Comparison of ENCODE assay signal across 11 cellular contexts in the genomic region with DNA sequence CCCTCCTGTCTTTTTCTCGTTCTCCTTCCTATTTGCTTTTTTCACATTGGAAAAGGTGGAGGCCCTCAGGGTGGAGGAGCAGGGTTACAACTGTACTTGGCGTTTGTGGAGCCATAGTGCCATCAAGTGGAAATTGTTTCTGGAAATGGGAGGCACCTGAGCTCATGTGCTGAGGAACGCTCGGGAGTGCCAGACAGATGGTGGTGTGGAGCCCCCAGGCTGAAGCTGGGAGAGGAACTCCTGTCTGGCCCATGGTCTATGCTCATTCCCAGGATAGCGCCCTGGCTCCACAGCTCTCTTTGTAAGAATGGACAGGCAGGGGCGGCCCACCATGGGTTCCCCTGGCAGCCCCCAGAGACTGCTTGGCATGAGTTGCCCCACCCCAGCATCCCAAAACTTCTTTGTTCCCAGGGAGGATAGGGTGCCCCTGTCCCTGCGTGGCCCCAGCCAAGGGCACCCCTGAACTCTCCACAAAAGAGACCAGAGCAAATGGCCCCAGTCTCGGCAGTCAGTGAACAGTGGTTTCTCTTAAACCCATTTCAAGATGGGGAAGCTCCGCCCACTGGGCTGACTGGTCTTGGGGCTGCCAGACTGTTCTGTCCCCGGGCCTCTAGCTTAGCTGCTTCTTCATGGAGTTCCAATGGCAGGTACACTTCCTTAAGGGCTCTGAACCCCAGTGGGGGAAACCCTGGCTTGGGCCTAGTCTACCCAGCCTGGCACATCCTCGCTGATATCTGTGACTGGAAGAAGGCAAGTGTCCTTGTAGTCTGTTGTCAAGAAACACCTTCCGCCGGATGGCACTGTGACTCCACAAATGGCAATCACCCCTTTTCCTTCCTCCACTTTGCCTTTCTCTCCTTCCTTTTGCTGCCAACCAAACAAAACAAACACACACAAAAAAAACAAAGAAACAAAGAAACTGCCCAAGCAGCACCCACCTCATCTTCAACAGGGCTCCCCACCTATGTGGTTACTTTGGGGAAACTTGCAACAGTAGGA.
DNase-seq lines count a peak whose midpoint lies in the region; ATAC-seq and TF ChIP-seq lines count a peak whose summit lies in the region.
"Had no signal": no experiment of that assay in that cellular context is flagged by ENCODE, and none has a peak within 500 bp of the region (broad histone marks: within the 10 kb centered on the region; RNA-seq: fewer than 3 reads in every experiment).

No MANE protein-coding gene starts in this region.

- no peaks in the 10 kb centered on the region for H3K79me1 ChIP-seq in H9 (ENCODE audit: insufficient read depth, low read depth, low read length, poor library complexity, severe bottlenecking)

- no peak overlapping the region for H3K9ac ChIP-seq in H9 (ENCODE audit: extremely low read depth, insufficient read length, low read length)
- H3K9ac ChIP-seq: KMS-11 had no signal

- H2AK5ac ChIP-seq in H9 (ENCODE audit: insufficient read length, low read length): no peak overlapping the region

- TF ChIP-seq POLR2A in adrenal gland (IDR thresholded peaks at IDR 0.05): no peak

- WGBS in H9 (ENCODE audit: extremely low coverage, insufficient read length, low lambda C conversion rate): no CpG with 5 or more reads among the region's 13 CpGs
- 65 to 84% (median 73%) methylated on average over 8 to 13 of the region's 13 CpGs for WGBS in adrenal gland, 4 donors

- no peaks in the 10 kb centered on the region for H3K36me3 Mint-ChIP-seq in CD4-positive, CD25-positive, alpha-beta regulatory T cell
- peaks cover 10 to 34% (median 29%) of the 10 kb centered on the region in 3 experiments; a peak in 6 of 7 replicates for H3K36me3 Mint-ChIP-seq in H9 (ENCODE audit: insufficient read depth in 1 of 3, low read depth in 3 of 3)

- H3K27me3 Mint-ChIP-seq in CD4-positive, CD25-positive, alpha-beta regulatory T cell: no peaks in the 10 kb centered on the region
- no peaks in the 10 kb centered on the region; the same call in 1 of the 2 replicates for H3K27me3 Mint-ChIP-seq in H9 (ENCODE audit: low read depth)

- H2BK12ac ChIP-seq in H9 (ENCODE audit: insufficient read length, low read depth, low read length): no peak overlapping the region

- DNase-seq in CD4-positive, CD25-positive, alpha-beta regulatory T cell: no peak
- peak; percentile 26 for DNase-seq in H9
- DNase-seq in adrenal gland: peak in 5 of 7 donors; percentile 39 to 78 (median 64)
- DNase-seq in midbrain (lab: John Stamatoyannopoulos, UW): peak; percentile 51
- DNase-seq in NCI-H1436 treated with DMSO at 0.1 percent for 48 hours (lab: John Stamatoyannopoulos, UW): no peak
- no peak for DNase-seq in HuH-7.5 (ENCODE audit: low spot score)
- no peak for DNase-seq in A172 (ENCODE audit: low spot score)
- no peak for DNase-seq in MG63
- DNase-seq: central memory CD4-positive, alpha-beta T cell; EL had no signal

- no peaks in the 10 kb centered on the region for H3K27me3 ChIP-seq in CD4-positive, CD25-positive, alpha-beta regulatory T cell (ENCODE audit: control insufficient read depth, insufficient read depth, low read length)
- H3K27me3 ChIP-seq in H9 (ENCODE audit: insufficient read depth, low read length): no peaks in the 10 kb centered on the region
- no peaks in the 10 kb centered on the region for H3K27me3 ChIP-seq in adrenal gland
- no peaks in the 10 kb centered on the region for H3K27me3 ChIP-seq in MG63

- no peak overlapping the region for H3K4me3 ChIP-seq in CD4-positive, CD25-positive, alpha-beta regulatory T cell (ENCODE audit: low read depth, low read length)
- H3K4me3 ChIP-seq in adrenal gland: no peak overlapping the region
- no peak overlapping the region for H3K4me3 ChIP-seq in MG63

- H3K14ac ChIP-seq in H9 (ENCODE audit: insufficient read depth, low read length): no peak overlapping the region

- H3K4me2 ChIP-seq in H9 (ENCODE audit: insufficient read depth, insufficient read length, low read length): no peak overlapping the region

- no peak overlapping the region for H3K4ac ChIP-seq in H9 (ENCODE audit: low read depth, low read length)

- H3K23ac ChIP-seq in H9 (ENCODE audit: insufficient read length, low read depth, low read length): no peak overlapping the region

- H3K4me3 Mint-ChIP-seq in CD4-positive, CD25-positive, alpha-beta regulatory T cell: peak overlapping the region in 2 of 4 donors; percentile 36 to 64
- H3K4me3 Mint-ChIP-seq in H9: no peak overlapping the region

- H3K4me1 Mint-ChIP-seq in CD4-positive, CD25-positive, alpha-beta regulatory T cell: peaks cover 16 to 70% (median 23%) of the 10 kb centered on the region in 4 donors
- peaks cover 21 to 25% of the 10 kb centered on the region in 2 experiments for H3K4me1 Mint-ChIP-seq in H9

- no peaks in the 10 kb centered on the region for H4K20me1 ChIP-seq in H9 (ENCODE audit: control insufficient read depth, insufficient read depth, insufficient read length)

- H3K18ac ChIP-seq in H9 (ENCODE audit: insufficient read length, low read depth, low read length): no peak overlapping the region

- peak overlapping the region; percentile 74 to 92 (median 92) for H3K27ac Mint-ChIP-seq in CD4-positive, CD25-positive, alpha-beta regulatory T cell
- H3K27ac Mint-ChIP-seq in H9: peak overlapping the region in 2 of 3 experiments; percentile 11 to 13; a peak in 1 of 7 replicates

- no peak overlapping the region for H2BK120ac ChIP-seq in H9 (ENCODE audit: low read depth, low read length, poor library complexity, severe bottlenecking)

- H3K56ac ChIP-seq in H9 (ENCODE audit: insufficient read length, low read depth, low read length): no peak overlapping the region

- no peaks in the 10 kb centered on the region for H3K9me3 Mint-ChIP-seq in CD4-positive, CD25-positive, alpha-beta regulatory T cell
- peaks cover 47 to 70% of the 10 kb centered on the region in 2 experiments for H3K9me3 Mint-ChIP-seq in H9

- peak overlapping the region; percentile 72 for H3K27ac ChIP-seq in CD4-positive, CD25-positive, alpha-beta regulatory T cell (ENCODE audit: insufficient read depth, low read length, poor library complexity, severe bottlenecking)
- H3K27ac ChIP-seq in H9 (ENCODE audit: insufficient read length, low read depth, low read length) (no peak overlapping the region), adrenal gland (no peak overlapping the region)
- H3K27ac ChIP-seq: KMS-11 had no signal

- H3K9me3 ChIP-seq in CD4-positive, CD25-positive, alpha-beta regulatory T cell (ENCODE audit: control insufficient read depth in 2 of 2, low read length in 2 of 2): no peaks in the 10 kb centered on the region
- no peaks in the 10 kb centered on the region for H3K9me3 ChIP-seq in H9 (ENCODE audit: control insufficient read depth, low read depth, low read length)
- no peaks in the 10 kb centered on the region for H3K9me3 ChIP-seq in adrenal gland (replicated peaks in 1 of 3)
- H3K9me3 ChIP-seq in MG63: no peaks in the 10 kb centered on the region

- no peak overlapping the region for H3T11ph ChIP-seq in H9 (ENCODE audit: low read length)

- H3K36me3 ChIP-seq in CD4-positive, CD25-positive, alpha-beta regulatory T cell (ENCODE audit: control insufficient read depth, insufficient read depth, low read length): no peaks in the 10 kb centered on the region
- no peaks in the 10 kb centered on the region for H3K36me3 ChIP-seq in adrenal gland (replicated peaks in 1 of 2)
- no peaks in the 10 kb centered on the region for H3K36me3 ChIP-seq in MG63

- H2BK5ac ChIP-seq in H9 (ENCODE audit: insufficient read length, low read length): no peak overlapping the region

- no peak for TF ChIP-seq CTCF in H9 (conservative IDR thresholded peaks at IDR 0.05)
- TF ChIP-seq CTCF in adrenal gland (IDR thresholded peaks at IDR 0.05): peak in 2 of 6 experiments; percentile 24 to 39

- no peak overlapping the region for H4K5ac ChIP-seq in H9 (ENCODE audit: insufficient read length, low read depth, low read length)

- H3K79me2 ChIP-seq in H9 (ENCODE audit: insufficient read depth, low read length): no peaks in the 10 kb centered on the region

- no peak overlapping the region for H2AFZ ChIP-seq in H9 (ENCODE audit: low read length)

- H2BK20ac ChIP-seq in H9 (ENCODE audit: low read depth, low read length, poor library complexity, severe bottlenecking): no peak overlapping the region

- no peak overlapping the region for H4K91ac ChIP-seq in H9 (ENCODE audit: insufficient read length, low read depth, low read length)

- no peak overlapping the region for H4K8ac ChIP-seq in H9 (replicated peaks; ENCODE audit: insufficient read length, low read depth, low read length)

- peaks cover 26% of the 10 kb centered on the region for H3K4me1 ChIP-seq in CD4-positive, CD25-positive, alpha-beta regulatory T cell (ENCODE audit: control insufficient read depth, insufficient read depth, low read length, poor library complexity, severe bottlenecking)
- H3K4me1 ChIP-seq in H9 (ENCODE audit: insufficient read depth, low read length): peaks cover 2% of the 10 kb centered on the region; the same call in 1 of the 2 replicates
- H3K4me1 ChIP-seq in adrenal gland (replicated peaks in 1 of 2): peaks cover 11 to 22% of the 10 kb centered on the region in 2 donors

- intact Hi-C loops in adrenal gland (cut with DNase I): no loop called here

- H2BK15ac ChIP-seq in H9 (ENCODE audit: low read depth, low read length): no peak overlapping the region

- no peak for ATAC-seq in CD4-positive, CD25-positive, alpha-beta regulatory T cell (ENCODE audit: low read depth in 2 of 2)

- no peaks in the 10 kb centered on the region for H3K23me2 ChIP-seq in H9 (ENCODE audit: insufficient read length, low read depth, low read length, poor library complexity, severe bottlenecking)

Comparison
In these comparisons a context has a peak if more than half of its experiments do, and no peak if none do; other contexts are left out.
1. DNase-seq: peak in H9 (single experiment), adrenal gland (5 of 7) and midbrain (single experiment); none in CD4-positive, CD25-positive, alpha-beta regulatory T cell (0 of 3), NCI-H1436 treated with DMSO at 0.1 percent for 48 hours (single experiment), HuH-7.5 (single experiment), A172 (single experiment) and MG63 (single experiment).